ENCODE assay signal across 1 cellular context in genomic region chr17:75970011-75970523, GRCh38.
TF ChIP-seq lines count a peak whose summit lies in the region.

No MANE protein-coding gene starts in this region.

TF ChIP-seq in K562, 482 proteins besides CTCF, POLR2A, EP300 and RAD21 (continued from another document and continues in another):
- TF ChIP-seq ZMIZ1 (IDR thresholded peaks at IDR 0.05; ENCODE audit: low read depth in 2 of 2, low read length in 2 of 2) = peak in 1 of 2 experiments; percentile 82; a peak in 2 of 4 replicates
- TF ChIP-seq CREM (IDR thresholded peaks at IDR 0.05; ENCODE audit: low read depth) = peak; percentile 36
- peak; percentile 83 to 92 for TF ChIP-seq TRIM24 (IDR thresholded peaks at IDR 0.05)
- no peak for TF ChIP-seq TBP (optimal IDR thresholded peaks at IDR 0.05; ENCODE audit: low read depth, low read length)
- TF ChIP-seq FOXM1 (IDR thresholded peaks at IDR 0.05; ENCODE audit: low read depth) = peak; percentile 91
- no peak for TF ChIP-seq FOXM1 (CRISPR knock-in tag; IDR thresholded peaks at IDR 0.05; ENCODE audit: low read depth)
- TF ChIP-seq ZNF766 (CRISPR knock-in tag; conservative IDR thresholded peaks at IDR 0.05) = peak; percentile 86
- peak; percentile 90 for TF ChIP-seq NCOA1 (IDR thresholded peaks at IDR 0.05; ENCODE audit: low read depth)
- 0 out of 2 replicates have a peak, but pooled peaks have one; percentile 41 for TF ChIP-seq JUN (IDR thresholded peaks at IDR 0.05; ENCODE audit: borderline replicate concordance, low read depth, low read length)
- TF ChIP-seq JUN (CRISPR knock-in tag; IDR thresholded peaks at IDR 0.05; ENCODE audit: borderline replicate concordance) = no peak
- peak; percentile 96 for TF ChIP-seq TEAD4 (IDR thresholded peaks at IDR 0.05; ENCODE audit: low read length)
- TF ChIP-seq TEAD4 (CRISPR knock-in tag; IDR thresholded peaks at IDR 0.05; ENCODE audit: borderline replicate concordance) = no peak
- TF ChIP-seq ZNF197 (CRISPR knock-in tag; IDR thresholded peaks at IDR 0.05; ENCODE audit: low read depth) = peak; percentile 30; the same call in 1 of the 2 replicates
- TF ChIP-seq EHMT2 (IDR thresholded peaks at IDR 0.05) = peak; percentile 56; the same call in 1 of the 2 replicates
- peak; percentile 97 for TF ChIP-seq TAL1 (IDR thresholded peaks at IDR 0.05)
- TF ChIP-seq, protein P1, sequence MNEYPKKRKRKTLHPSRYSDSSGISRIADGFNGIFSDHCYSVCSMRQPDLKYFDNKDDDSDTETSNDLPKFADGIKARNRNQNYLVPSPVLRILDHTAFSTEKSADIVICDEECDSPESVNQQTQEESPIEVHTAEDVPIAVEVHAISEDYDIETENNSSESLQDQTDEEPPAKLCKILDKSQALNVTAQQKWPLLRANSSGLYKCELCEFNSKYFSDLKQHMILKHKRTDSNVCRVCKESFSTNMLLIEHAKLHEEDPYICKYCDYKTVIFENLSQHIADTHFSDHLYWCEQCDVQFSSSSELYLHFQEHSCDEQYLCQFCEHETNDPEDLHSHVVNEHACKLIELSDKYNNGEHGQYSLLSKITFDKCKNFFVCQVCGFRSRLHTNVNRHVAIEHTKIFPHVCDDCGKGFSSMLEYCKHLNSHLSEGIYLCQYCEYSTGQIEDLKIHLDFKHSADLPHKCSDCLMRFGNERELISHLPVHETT (CRISPR knock-in tag; conservative IDR thresholded peaks at IDR 0.05 in 1 of 2, IDR thresholded peaks at IDR 0.05 in 1 of 2) = peak in 1 of 2 experiments; percentile 68; a peak in 1 of 4 replicates
- TF ChIP-seq NFIC (IDR thresholded peaks at IDR 0.05) = peak; percentile 79
- TF ChIP-seq NONO (IDR thresholded peaks at IDR 0.05; ENCODE audit: low read depth in 2 of 2, low read length in 1 of 2) = peak in 1 of 2 experiments; percentile 46; a peak in 2 of 4 replicates
- TF ChIP-seq PCBP1 (IDR thresholded peaks at IDR 0.05; ENCODE audit: low read depth, low read length, poor library complexity, severe bottlenecking) = no peak
- TF ChIP-seq STAT5A (IDR thresholded peaks at IDR 0.05; ENCODE audit: borderline replicate concordance, low read length) = peak; percentile 67; the same call in 1 of the 2 replicates
- no peak for TF ChIP-seq PPARD (CRISPR knock-in tag; IDR thresholded peaks at IDR 0.05)
- TF ChIP-seq FOSL1 (tag; conservative IDR thresholded peaks at IDR 0.05) = peak; percentile 87
- TF ChIP-seq KAT7 (CRISPR knock-in tag; IDR thresholded peaks at IDR 0.05; ENCODE audit: borderline replicate concordance) = peak; percentile 43; the same call in 1 of the 2 replicates
- peak in 1 of 2 experiments; percentile 69; a peak in 2 of 4 replicates for TF ChIP-seq MNT (conservative IDR thresholded peaks at IDR 0.05)
- TF ChIP-seq ID3 (CRISPR knock-in tag; IDR thresholded peaks at IDR 0.05) = no peak
- peak; percentile 64; the same call in 1 of the 2 replicates for TF ChIP-seq ID3 (tag; IDR thresholded peaks at IDR 0.05)
- TF ChIP-seq TCF3 (CRISPR knock-in tag; IDR thresholded peaks at IDR 0.05) = peak; percentile 98
- TF ChIP-seq, protein P2, sequence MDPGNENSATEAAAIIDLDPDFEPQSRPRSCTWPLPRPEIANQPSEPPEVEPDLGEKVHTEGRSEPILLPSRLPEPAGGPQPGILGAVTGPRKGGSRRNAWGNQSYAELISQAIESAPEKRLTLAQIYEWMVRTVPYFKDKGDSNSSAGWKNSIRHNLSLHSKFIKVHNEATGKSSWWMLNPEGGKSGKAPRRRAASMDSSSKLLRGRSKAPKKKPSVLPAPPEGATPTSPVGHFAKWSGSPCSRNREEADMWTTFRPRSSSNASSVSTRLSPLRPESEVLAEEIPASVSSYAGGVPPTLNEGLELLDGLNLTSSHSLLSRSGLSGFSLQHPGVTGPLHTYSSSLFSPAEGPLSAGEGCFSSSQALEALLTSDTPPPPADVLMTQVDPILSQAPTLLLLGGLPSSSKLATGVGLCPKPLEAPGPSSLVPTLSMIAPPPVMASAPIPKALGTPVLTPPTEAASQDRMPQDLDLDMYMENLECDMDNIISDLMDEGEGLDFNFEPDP (CRISPR knock-in tag; IDR thresholded peaks at IDR 0.05) = no peak
- TF ChIP-seq BDP1 (IDR thresholded peaks at IDR 0.05; ENCODE audit: insufficient read depth, insufficient read length) = no peak
- TF ChIP-seq, protein P3, sequence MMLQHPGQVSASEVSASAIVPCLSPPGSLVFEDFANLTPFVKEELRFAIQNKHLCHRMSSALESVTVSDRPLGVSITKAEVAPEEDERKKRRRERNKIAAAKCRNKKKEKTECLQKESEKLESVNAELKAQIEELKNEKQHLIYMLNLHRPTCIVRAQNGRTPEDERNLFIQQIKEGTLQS (IDR thresholded peaks at IDR 0.05) = peak; percentile 60; the same call in 1 of the 2 replicates
- TF ChIP-seq, protein P3 (CRISPR knock-in tag; conservative IDR thresholded peaks at IDR 0.05) = no peak
- TF ChIP-seq GTF2E2 (tag; IDR thresholded peaks at IDR 0.05) = peak; percentile 74; the same call in 1 of the 2 replicates
- TF ChIP-seq GATAD2A (IDR thresholded peaks at IDR 0.05) = no peak
- no peak for TF ChIP-seq NR2C2 (CRISPR knock-in tag; IDR thresholded peaks at IDR 0.05)
- TF ChIP-seq NR2C2 (tag; IDR thresholded peaks at IDR 0.05) = peak; percentile 72
- peak; percentile 71; the same call in 1 of the 2 replicates for TF ChIP-seq MTA3 (IDR thresholded peaks at IDR 0.05; ENCODE audit: borderline replicate concordance)
- peak; percentile 100 for TF ChIP-seq HDAC2 (IDR thresholded peaks at IDR 0.05)
- TF ChIP-seq SMARCB1 (IDR thresholded peaks at IDR 0.05; ENCODE audit: insufficient read length, low read depth) = no peak
- TF ChIP-seq ATF7 (IDR thresholded peaks at IDR 0.05) = peak; percentile 86
- TF ChIP-seq MTA2 (IDR thresholded peaks at IDR 0.05; ENCODE audit: low read depth) = peak; percentile 96
- TF ChIP-seq FOXA1 (IDR thresholded peaks at IDR 0.05; ENCODE audit: borderline replicate concordance) = peak; percentile 91; the same call in 1 of the 2 replicates
- no peak for TF ChIP-seq WHSC1 (IDR thresholded peaks at IDR 0.05; ENCODE audit: low read length)
- 0 out of 2 replicates have a peak, but pooled peaks have one; percentile 69 for TF ChIP-seq RUNX1 (IDR thresholded peaks at IDR 0.05; ENCODE audit: low read depth)
- TF ChIP-seq MTA1 (IDR thresholded peaks at IDR 0.05; ENCODE audit: borderline replicate concordance) = peak; percentile 79
- TF ChIP-seq, protein P4, sequence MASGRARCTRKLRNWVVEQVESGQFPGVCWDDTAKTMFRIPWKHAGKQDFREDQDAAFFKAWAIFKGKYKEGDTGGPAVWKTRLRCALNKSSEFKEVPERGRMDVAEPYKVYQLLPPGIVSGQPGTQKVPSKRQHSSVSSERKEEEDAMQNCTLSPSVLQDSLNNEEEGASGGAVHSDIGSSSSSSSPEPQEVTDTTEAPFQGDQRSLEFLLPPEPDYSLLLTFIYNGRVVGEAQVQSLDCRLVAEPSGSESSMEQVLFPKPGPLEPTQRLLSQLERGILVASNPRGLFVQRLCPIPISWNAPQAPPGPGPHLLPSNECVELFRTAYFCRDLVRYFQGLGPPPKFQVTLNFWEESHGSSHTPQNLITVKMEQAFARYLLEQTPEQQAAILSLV (tag; IDR thresholded peaks at IDR 0.05) = 0 out of 2 replicates have a peak, but pooled peaks have one; percentile 39
- TF ChIP-seq PYGO2 (tag; IDR thresholded peaks at IDR 0.05) = 0 out of 2 replicates have a peak, but pooled peaks have one; percentile 63
- TF ChIP-seq HDAC1 (IDR thresholded peaks at IDR 0.05) = peak; percentile 13 to 100; a peak in 2 of 4 replicates
- peak; percentile 98 for TF ChIP-seq CBFA2T3 (IDR thresholded peaks at IDR 0.05)
- TF ChIP-seq CXXC5 (CRISPR knock-in tag; IDR thresholded peaks at IDR 0.05) = peak; percentile 58; the same call in 1 of the 2 replicates
- no peak for TF ChIP-seq RBM15 (IDR thresholded peaks at IDR 0.05; ENCODE audit: insufficient read depth, low read length)
- no peak for TF ChIP-seq ARID4B (CRISPR knock-in tag; IDR thresholded peaks at IDR 0.05)
- peak; percentile 64 to 77; a peak in 3 of 4 replicates for TF ChIP-seq ARNT (IDR thresholded peaks at IDR 0.05)
- TF ChIP-seq CC2D1A (IDR thresholded peaks at IDR 0.05) = peak; percentile 94
- TF ChIP-seq ETV6 (IDR thresholded peaks at IDR 0.05; ENCODE audit: borderline replicate concordance in 1 of 2, low read depth in 2 of 2, low read length in 1 of 2) = peak; percentile 94 to 98
- TF ChIP-seq ETV6 (CRISPR knock-in tag; IDR thresholded peaks at IDR 0.05; ENCODE audit: borderline replicate concordance) = no peak
- TF ChIP-seq RBM22 (IDR thresholded peaks at IDR 0.05; ENCODE audit: low read depth, low read length, poor library complexity, severe bottlenecking) = no peak
- TF ChIP-seq EP400 (IDR thresholded peaks at IDR 0.05) = 0 out of 2 replicates have a peak, but pooled peaks have one; percentile 24
- TF ChIP-seq SMAD1 (IDR thresholded peaks at IDR 0.05; ENCODE audit: low read depth, low read length, partially characterized antibody) = peak; percentile 69
- peak; percentile 87 for TF ChIP-seq SPI1 (IDR thresholded peaks at IDR 0.05; ENCODE audit: borderline replicate concordance, low read depth, low read length)
- peak; percentile 92 for TF ChIP-seq CCNT2 (IDR thresholded peaks at IDR 0.05; ENCODE audit: borderline replicate concordance, extremely low read depth, insufficient read length, low read depth, low read length)
